1 cellular context compared by ENCODE assay signal in genomic region chr7:48028937-48029336, GRCh38.
TF ChIP-seq lines count a peak whose summit lies in the region.

Gene SUN3 (minus strand): TSS chr7:48029107. CDS start chr7:48028938, 169 bp downstream.

TF ChIP-seq in GM23338, 12 proteins besides CTCF, POLR2A, EP300 and RAD21 (continued from another document):
- no peak for TF ChIP-seq REST (IDR thresholded peaks at IDR 0.05; ENCODE audit: unreplicated experiment)
- no peak for TF ChIP-seq EZH2 (IDR thresholded peaks at IDR 0.05; ENCODE audit: low read depth, unreplicated experiment)
- TF ChIP-seq CREB1 (CRISPR knock-in tag; IDR thresholded peaks at IDR 0.05; ENCODE audit: low read depth) = no peak
- TF ChIP-seq ZNF462 (CRISPR knock-in tag; IDR thresholded peaks at IDR 0.05) = no peak
- no peak for TF ChIP-seq STAT1 (IDR thresholded peaks at IDR 0.05; ENCODE audit: unreplicated experiment)
TF ChIP-seq in GM23338: peak in this region for 0.
